ENCODE assay signal across 14 cellular contexts in the genomic region with DNA sequence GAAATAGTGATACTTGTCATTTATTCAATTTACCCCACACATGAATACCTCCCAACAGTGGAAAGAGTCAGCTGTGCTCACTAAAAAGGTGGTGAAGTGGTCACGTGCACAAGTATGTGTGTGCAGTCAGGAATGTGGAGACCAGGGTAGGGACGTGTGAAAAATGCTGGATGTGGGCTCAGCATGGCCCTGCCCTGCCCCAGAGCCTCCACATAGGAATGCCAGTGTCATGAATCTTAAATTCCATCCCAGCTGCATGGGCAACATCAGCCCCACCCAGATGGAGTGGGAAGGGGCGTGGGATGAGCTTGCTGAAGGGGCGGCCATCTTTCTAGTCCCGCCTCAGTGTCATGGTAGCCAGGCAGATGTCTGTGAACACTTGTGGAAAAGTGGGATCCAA.
DNase-seq lines count a peak whose midpoint lies in the region; ATAC-seq and TF ChIP-seq lines count a peak whose summit lies in the region.
"Had no signal": no experiment of that assay in that cellular context is flagged by ENCODE, and none has a peak within 500 bp of the region (broad histone marks: within the 10 kb centered on the region; RNA-seq: fewer than 3 reads in every experiment).

No MANE protein-coding gene starts in this region.

- no peak overlapping the region for H3K4me3 Mint-ChIP-seq in endothelial cell (ENCODE audit: unreplicated experiment)
- H3K4me3 Mint-ChIP-seq: activated naive CD8-positive, alpha-beta T cell; stimulated activated naive B cell treated with anti-CD40 and anti-IgM and Interleukin-4, amounts not matched to agents 10 μg/mL and 1 μg/mL and 100 μg/mL, for 72 hours had no signal

- no peaks in the 10 kb centered on the region for H3K9me3 Mint-ChIP-seq in endothelial cell (ENCODE audit: unreplicated experiment)
- H3K9me3 Mint-ChIP-seq: stimulated activated naive B cell treated with anti-CD40 and anti-IgM and Interleukin-4, amounts not matched to agents 10 μg/mL and 1 μg/mL and 100 μg/mL, for 72 hours had no signal

- H3K27ac ChIP-seq in upper lobe of left lung (no peak overlapping the region), uterus (no peak overlapping the region)
- H3K27ac ChIP-seq: gastroesophageal sphincter had no signal

- intact Hi-C loops in uterus (cut with DNase I; ENCODE audit: low total_unique reads): no loop called here

- TF ChIP-seq CTCF in upper lobe of left lung (IDR thresholded peaks at IDR 0.05) (no peak), uterus (IDR thresholded peaks at IDR 0.05) (no peak), endothelial cell (IDR thresholded peaks at IDR 0.05; ENCODE audit: unreplicated experiment) (no peak)

- no peaks in the 10 kb centered on the region for H3K36me3 Mint-ChIP-seq in endothelial cell (ENCODE audit: low read depth, unreplicated experiment)
- H3K36me3 Mint-ChIP-seq: activated naive CD8-positive, alpha-beta T cell; stimulated activated naive B cell treated with anti-CD40 and anti-IgM and Interleukin-4, amounts not matched to agents 10 μg/mL and 1 μg/mL and 100 μg/mL, for 72 hours had no signal

- TF ChIP-seq POLR2A in upper lobe of left lung (IDR thresholded peaks at IDR 0.05): no peak
- TF ChIP-seq POLR2A in uterus (IDR thresholded peaks at IDR 0.05): no peak

- TF ChIP-seq EP300 in upper lobe of left lung (IDR thresholded peaks at IDR 0.05): no peak

- peaks cover 3% of the 10 kb centered on the region for H3K27me3 Mint-ChIP-seq in endothelial cell (ENCODE audit: unreplicated experiment)

- no peak overlapping the region for H3K9ac ChIP-seq in adipocyte (ENCODE audit: low read length)

- H3K27me3 ChIP-seq in adipocyte (replicated peaks; ENCODE audit: control insufficient read depth, insufficient read depth, low read length) (no peaks in the 10 kb centered on the region), upper lobe of left lung (no peaks in the 10 kb centered on the region), uterus (no peaks in the 10 kb centered on the region)
- H3K27me3 ChIP-seq: gastroesophageal sphincter had no signal

- DNase-seq in HCEC 1CT (peak; percentile 75), adipocyte (ENCODE audit: low read depth) (peak; percentile 74), hepatic stellate cell (ENCODE audit: low spot score) (peak; percentile 77), upper lobe of left lung (no peak), uterus (no peak), endothelial cell (ENCODE audit: low spot score) (no peak)
- DNase-seq: DND-41; midbrain; NCI-H1694 treated with DMSO at 0.1 percent for 48 hours; stimulated activated naive B cell treated with anti-CD40 and anti-IgM and Interleukin-4, amounts not matched to agents 10 μg/mL and 1 μg/mL and 100 μg/mL, for 72 hours had no signal

- H3K9me3 ChIP-seq in adipocyte (ENCODE audit: control insufficient read depth, low read length) (no peaks in the 10 kb centered on the region), upper lobe of left lung (no peaks in the 10 kb centered on the region), uterus (no peaks in the 10 kb centered on the region)
- H3K9me3 ChIP-seq: gastroesophageal sphincter had no signal

- H3K4me1 ChIP-seq in adipocyte (ENCODE audit: control insufficient read depth, insufficient read depth, low read length): no peaks in the 10 kb centered on the region
- H3K4me1 ChIP-seq in upper lobe of left lung: no peaks in the 10 kb centered on the region
- peaks cover 0 to 4% of the 10 kb centered on the region in 2 donors for H3K4me1 ChIP-seq in uterus
- H3K4me1 ChIP-seq: gastroesophageal sphincter had no signal

- 65 to 70% methylated on average over 4 to 5 of the region's 5 CpGs for WGBS in upper lobe of left lung, 2 donors

- H3K36me3 ChIP-seq in adipocyte (ENCODE audit: control insufficient read depth, insufficient read depth, low read length, severe bottlenecking): no peaks in the 10 kb centered on the region
- no peaks in the 10 kb centered on the region for H3K36me3 ChIP-seq in upper lobe of left lung
- no peaks in the 10 kb centered on the region for H3K36me3 ChIP-seq in uterus
- H3K36me3 ChIP-seq: gastroesophageal sphincter had no signal

- H3K4me1 Mint-ChIP-seq in endothelial cell (ENCODE audit: unreplicated experiment): no peaks in the 10 kb centered on the region

- ATAC-seq in upper lobe of left lung (ENCODE audit: low FRiP score in 2 of 2) (peak; percentile 47 to 72), HG03045 (IDR thresholded peaks at IDR 0.05; ENCODE audit: unreplicated experiment) (no peak)
- ATAC-seq: gastroesophageal sphincter; Right ventricle myocardium inferior; stimulated activated naive B cell treated with anti-CD40 and anti-IgM and Interleukin-4, amounts not matched to agents 10 μg/mL and 1 μg/mL and 100 μg/mL, for 72 hours had no signal

- H3K4me3 ChIP-seq in adipocyte (ENCODE audit: low read length) (no peak overlapping the region), upper lobe of left lung (no peak overlapping the region), uterus (no peak overlapping the region)
- H3K4me3 ChIP-seq: gastroesophageal sphincter had no signal

- no peak overlapping the region for H3K27ac Mint-ChIP-seq in endothelial cell (ENCODE audit: unreplicated experiment)
- H3K27ac Mint-ChIP-seq: activated naive CD8-positive, alpha-beta T cell; stimulated activated naive B cell treated with anti-CD40 and anti-IgM and Interleukin-4, amounts not matched to agents 10 μg/mL and 1 μg/mL and 100 μg/mL, for 72 hours had no signal

Comparison
In these comparisons a context has a peak if more than half of its experiments do, and no peak if none do; other contexts are left out.
1. DNase-seq: peak in HCEC 1CT (single experiment), adipocyte (single experiment) and hepatic stellate cell (single experiment); none in upper lobe of left lung (0 of 2), uterus (0 of 2) and endothelial cell (single experiment).